In genomic region chr9:100774962-100775361, GRCh38 we compare ENCODE assay signal across 18 cellular contexts.
DNase-seq lines count a peak whose midpoint lies in the region; ATAC-seq, FAIRE-seq and TF ChIP-seq lines count a peak whose summit lies in the region.
"Had no signal": no experiment of that assay in that cellular context is flagged by ENCODE, and none has a peak within 500 bp of the region (broad histone marks: within the 10 kb centered on the region; RNA-seq: fewer than 3 reads in every experiment).

No MANE protein-coding gene starts in this region.

- H4K8ac ChIP-seq in H9 (replicated peaks; ENCODE audit: insufficient read length, low read depth, low read length) (no peak overlapping the region), H1 (ENCODE audit: extremely low read depth, insufficient read depth, low read length) (no peak overlapping the region)

- H3K27ac Mint-ChIP-seq in GM23338, result peak overlapping the region; percentile 40
- H3K27ac Mint-ChIP-seq in H9, result no peak overlapping the region
- H3K27ac Mint-ChIP-seq in activated T-helper 1 cell treated with anti-CD3 and anti-CD28 coated beads, Interleukin-12 subunit alpha, Interleukin-12 subunit beta, Interleukin-2, Interleukin-4 antibody, amounts not matched to agents 30 ng/mL and 10 ng/mL and 1 ng/mL, durations not matched to agents 14 hours and 24 hours and 36 hours, result no peak overlapping the region
- H3K27ac Mint-ChIP-seq: CD4-positive, alpha-beta T cell had no signal

- H3K4me3 Mint-ChIP-seq in GM23338 (no peak overlapping the region), H9 (no peak overlapping the region)
- H3K4me3 Mint-ChIP-seq in activated T-helper 1 cell treated with anti-CD3 and anti-CD28 coated beads, Interleukin-12 subunit alpha, Interleukin-12 subunit beta, Interleukin-2, Interleukin-4 antibody, amounts not matched to agents 30 ng/mL and 10 ng/mL and 1 ng/mL, durations not matched to agents 14 hours and 24 hours and 36 hours, result no peak overlapping the region
- H3K4me3 Mint-ChIP-seq: CD4-positive, alpha-beta T cell had no signal

- no peak overlapping the region for H2AK5ac ChIP-seq in H9 (ENCODE audit: insufficient read length, low read length)
- no peak overlapping the region for H2AK5ac ChIP-seq in H1 (ENCODE audit: low read depth, low read length)

- no peaks in the 10 kb centered on the region for H3K79me1 ChIP-seq in H9 (ENCODE audit: insufficient read depth, low read depth, low read length, poor library complexity, severe bottlenecking)
- H3K79me1 ChIP-seq in H1 (ENCODE audit: low read depth, low read length), result no peaks in the 10 kb centered on the region

- no peak for TF ChIP-seq CTCF in GM23338 (conservative IDR thresholded peaks at IDR 0.05; ENCODE audit: low read depth in 2 of 2)
- no peak for TF ChIP-seq CTCF in H9 (conservative IDR thresholded peaks at IDR 0.05)
- TF ChIP-seq CTCF in H1 (IDR thresholded peaks at IDR 0.05; ENCODE audit: control extremely low read depth in 1 of 3, insufficient read depth in 1 of 3, low read depth in 1 of 3, low read length in 3 of 3), result no peak

- CTCF ChIA-PET in H1 (lab: Charles Lee; ENCODE audit: partially characterized antibody), result interaction anchor here (1.0 kb wide), 1 partner anchor 61 kb away, joined by 3 read pairs; no protein-coding TSS in a partner anchor

- no peak for TF ChIP-seq EP300 in H1 (IDR thresholded peaks at IDR 0.05; ENCODE audit: borderline replicate concordance in 1 of 2, low read depth in 2 of 2, low read length in 2 of 2)

- H3K14ac ChIP-seq in H9 (ENCODE audit: insufficient read depth, low read length) (no peak overlapping the region), H1 (ENCODE audit: insufficient read length) (no peak overlapping the region)

- H3K4ac ChIP-seq in H9 (ENCODE audit: low read depth, low read length) (no peak overlapping the region), H1 (replicated peaks; ENCODE audit: insufficient read length, low read depth, low read length) (no peak overlapping the region)

- TF ChIP-seq POLR2A in H1 (IDR thresholded peaks at IDR 0.05; ENCODE audit: control extremely low read depth in 1 of 2, low read depth in 2 of 2, low read length in 2 of 2), result no peak

- H3K36me3 ChIP-seq in GM23338 (ENCODE audit: insufficient read depth) (no peaks in the 10 kb centered on the region), H1 (ENCODE audit: control insufficient read depth in 2 of 4, insufficient read depth in 4 of 4, low read length in 3 of 4) (no peaks in the 10 kb centered on the region)

- no peaks in the 10 kb centered on the region for H3F3A ChIP-seq in GM23338 (replicated peaks; ENCODE audit: low read depth)

- no peak overlapping the region for H2BK20ac ChIP-seq in H9 (ENCODE audit: low read depth, low read length, poor library complexity, severe bottlenecking)
- H2BK20ac ChIP-seq in H1 (ENCODE audit: low read length), result no peak overlapping the region

- H3K56ac ChIP-seq in H9 (ENCODE audit: insufficient read length, low read depth, low read length) (no peak overlapping the region), H1 (replicated peaks; ENCODE audit: insufficient read length, low read depth, low read length) (no peak overlapping the region)

- H3K27ac ChIP-seq in GM23338 (ENCODE audit: low read depth) (no peak overlapping the region), H9 (ENCODE audit: insufficient read length, low read depth, low read length) (no peak overlapping the region), H1 (ENCODE audit: low read depth, low read length) (no peak overlapping the region)
- H3K27ac ChIP-seq: C4-2B, GM23248 had no signal

- H3K23me2 ChIP-seq in H9 (ENCODE audit: insufficient read length, low read depth, low read length, poor library complexity, severe bottlenecking) (no peaks in the 10 kb centered on the region), H1 (ENCODE audit: low read depth, low read length) (no peaks in the 10 kb centered on the region)

- H3K4me2 ChIP-seq in GM23338, result peak overlapping the region; percentile 53
- H3K4me2 ChIP-seq in H9 (ENCODE audit: insufficient read depth, insufficient read length, low read length), result no peak overlapping the region
- H3K4me2 ChIP-seq in H1 (ENCODE audit: insufficient read depth in 1 of 2, low read depth in 2 of 2, low read length in 2 of 2), result peak overlapping the region; percentile 1 to 6; a peak in 1 of 4 replicates

- H3K23ac ChIP-seq in H9 (ENCODE audit: insufficient read length, low read depth, low read length) (no peak overlapping the region), H1 (ENCODE audit: insufficient read length) (no peak overlapping the region)

- H3K9me3 Mint-ChIP-seq in GM23338, result no peaks in the 10 kb centered on the region; the same call in 2 of the 3 replicates
- H3K9me3 Mint-ChIP-seq in H9, result no peaks in the 10 kb centered on the region
- H3K9me3 Mint-ChIP-seq in activated T-helper 1 cell treated with anti-CD3 and anti-CD28 coated beads, Interleukin-12 subunit alpha, Interleukin-12 subunit beta, Interleukin-2, Interleukin-4 antibody, amounts not matched to agents 30 ng/mL and 10 ng/mL and 1 ng/mL, durations not matched to agents 14 hours and 24 hours and 36 hours, result no peaks in the 10 kb centered on the region
- H3K9me3 Mint-ChIP-seq: CD4-positive, alpha-beta T cell had no signal

- no peak overlapping the region for H3K9ac ChIP-seq in H9 (ENCODE audit: extremely low read depth, insufficient read length, low read length)
- no peak overlapping the region for H3K9ac ChIP-seq in H1 (replicated peaks in 1 of 4; ENCODE audit: extremely low read depth in 1 of 4, low read depth in 3 of 4, low read length in 3 of 4)
- H3K9ac ChIP-seq: GM23248 had no signal

- H4K5ac ChIP-seq in H9 (ENCODE audit: insufficient read length, low read depth, low read length) (no peak overlapping the region), H1 (ENCODE audit: insufficient read length, low read depth, low read length) (no peak overlapping the region)

- H3K27me3 ChIP-seq in GM23338 (ENCODE audit: insufficient read depth) (no peaks in the 10 kb centered on the region), H9 (ENCODE audit: insufficient read depth, low read length) (no peaks in the 10 kb centered on the region), H1 (replicated peaks in 1 of 4; ENCODE audit: control insufficient read depth in 3 of 4, extremely low read depth in 1 of 4, insufficient read depth in 3 of 4, low read length in 3 of 4) (no peaks in the 10 kb centered on the region)

- no peaks in the 10 kb centered on the region for H3K9me3 ChIP-seq in H9 (ENCODE audit: control insufficient read depth, low read depth, low read length)
- no peaks in the 10 kb centered on the region for H3K9me3 ChIP-seq in H1 (ENCODE audit: insufficient read depth in 2 of 2, low read depth in 1 of 2, low read length in 1 of 2)
- H3K9me3 ChIP-seq: Caco-2 had no signal

- WGBS in H9 (ENCODE audit: extremely low coverage, insufficient read length, low lambda C conversion rate), result no CpG with 5 or more reads among the region's 1 CpG
- WGBS in H1 (ENCODE audit: extremely low coverage in 1 of 2, insufficient coverage in 1 of 2, insufficient read length in 1 of 2, insufficient replicate concordance in 2 of 2, low coverage in 1 of 2, low lambda C conversion rate in 2 of 2, missing lambda C conversion rate in 1 of 2), 2 experiments, result 23% methylated on average over 1 of the region's 1 CpG; no CpG with 5 or more reads in 1 of the 2 experiments

- intact Hi-C loops in activated T-helper 1 cell treated with anti-CD3 and anti-CD28 coated beads, Interleukin-12 subunit alpha, Interleukin-12 subunit beta, Interleukin-2, Interleukin-4 antibody, amounts not matched to agents 30 ng/mL and 10 ng/mL and 1 ng/mL, durations not matched to agents 14 hours and 24 hours and 36 hours (cut with micrococcal nuclease), result no loop called here

- peaks cover 3% of the 10 kb centered on the region for H3K27me3 Mint-ChIP-seq in GM23338 (ENCODE audit: insufficient read depth, low read depth, poor library complexity)
- peaks cover 1% of the 10 kb centered on the region; the same call in 1 of the 2 replicates for H3K27me3 Mint-ChIP-seq in H9 (ENCODE audit: low read depth)
- no peaks in the 10 kb centered on the region for H3K27me3 Mint-ChIP-seq in activated T-helper 1 cell treated with anti-CD3 and anti-CD28 coated beads, Interleukin-12 subunit alpha, Interleukin-12 subunit beta, Interleukin-2, Interleukin-4 antibody, amounts not matched to agents 30 ng/mL and 10 ng/mL and 1 ng/mL, durations not matched to agents 14 hours and 24 hours and 36 hours (ENCODE audit: insufficient read depth)

- H2AFZ ChIP-seq in GM23338, result no peak overlapping the region; the same call in 1 of the 2 replicates
- H2AFZ ChIP-seq in H9 (ENCODE audit: low read length), result no peak overlapping the region
- no peak overlapping the region for H2AFZ ChIP-seq in H1 (ENCODE audit: low read length)
- H2AFZ ChIP-seq: GM23248 had no signal

- peak; percentile 84 for ATAC-seq in GM23338

- H3K18ac ChIP-seq in H9 (ENCODE audit: insufficient read length, low read depth, low read length) (no peak overlapping the region), H1 (ENCODE audit: extremely low read depth, low read length) (no peak overlapping the region)

- peaks cover 26% of the 10 kb centered on the region for H3K4me1 Mint-ChIP-seq in GM23338
- H3K4me1 Mint-ChIP-seq in H9, result peaks cover 14 to 23% of the 10 kb centered on the region in 2 experiments
- no peaks in the 10 kb centered on the region for H3K4me1 Mint-ChIP-seq in activated T-helper 1 cell treated with anti-CD3 and anti-CD28 coated beads, Interleukin-12 subunit alpha, Interleukin-12 subunit beta, Interleukin-2, Interleukin-4 antibody, amounts not matched to agents 30 ng/mL and 10 ng/mL and 1 ng/mL, durations not matched to agents 14 hours and 24 hours and 36 hours (ENCODE audit: low read depth)

- no peak overlapping the region for H3T11ph ChIP-seq in H9 (ENCODE audit: low read length)

- POLR2A ChIA-PET in H1 (lab: Charles Lee; ENCODE audit: partially characterized antibody), result no interaction called here

- no peak overlapping the region for H3K4me3 ChIP-seq in GM23338
- H3K4me3 ChIP-seq in H1 (ENCODE audit: extremely low read depth in 1 of 4, insufficient read depth in 2 of 4, low read depth in 3 of 4, low read length in 4 of 4), result no peak overlapping the region
- H3K4me3 ChIP-seq: GM23248 had no signal

- H4K91ac ChIP-seq in H9 (ENCODE audit: insufficient read length, low read depth, low read length) (no peak overlapping the region), H1 (replicated peaks; ENCODE audit: insufficient read length, low read length) (no peak overlapping the region)

- no peak overlapping the region for H2BK5ac ChIP-seq in H9 (ENCODE audit: insufficient read length, low read length)
- H2BK5ac ChIP-seq in H1 (ENCODE audit: low read depth, low read length), result no peak overlapping the region

- FAIRE-seq in H1 (lab: Jason Lieb, UNC), result no peak
- FAIRE-seq: A204.1, D721Med, G401.6, GM12891 had no signal

- no peak overlapping the region for H2BK12ac ChIP-seq in H9 (ENCODE audit: insufficient read length, low read depth, low read length)
- H2BK12ac ChIP-seq in H1 (ENCODE audit: low read depth, low read length), result no peak overlapping the region

- H3K36me3 Mint-ChIP-seq in GM23338 (ENCODE audit: low read depth) (no peaks in the 10 kb centered on the region), H9 (ENCODE audit: insufficient read depth in 1 of 3, low read depth in 3 of 3) (no peaks in the 10 kb centered on the region; a peak in 1 of 7 replicates)
- no peaks in the 10 kb centered on the region for H3K36me3 Mint-ChIP-seq in activated T-helper 1 cell treated with anti-CD3 and anti-CD28 coated beads, Interleukin-12 subunit alpha, Interleukin-12 subunit beta, Interleukin-2, Interleukin-4 antibody, amounts not matched to agents 30 ng/mL and 10 ng/mL and 1 ng/mL, durations not matched to agents 14 hours and 24 hours and 36 hours (ENCODE audit: low read depth)

- no peaks in the 10 kb centered on the region for H3K9me2 ChIP-seq in GM23338 (ENCODE audit: insufficient read depth)

- H2BK15ac ChIP-seq in H9 (ENCODE audit: low read depth, low read length) (no peak overlapping the region), H1 (ENCODE audit: low read length) (no peak overlapping the region)

- H4K20me1 ChIP-seq in GM23338 (replicated peaks; ENCODE audit: insufficient read depth), result no peaks in the 10 kb centered on the region
- H4K20me1 ChIP-seq in H9 (ENCODE audit: control insufficient read depth, insufficient read depth, insufficient read length), result no peaks in the 10 kb centered on the region
- H4K20me1 ChIP-seq in H1 (replicated peaks in 1 of 2; ENCODE audit: control insufficient read depth in 1 of 2, insufficient read depth in 2 of 2, low read length in 2 of 2), result no peaks in the 10 kb centered on the region

- H3K4me1 ChIP-seq in GM23338 (ENCODE audit: insufficient read depth) (peaks cover 23% of the 10 kb centered on the region), H9 (ENCODE audit: insufficient read depth, low read length) (peaks cover 3% of the 10 kb centered on the region; the same call in 1 of the 2 replicates), H1 (replicated peaks in 1 of 4; ENCODE audit: control insufficient read depth in 3 of 4, insufficient read depth in 4 of 4, low read length in 3 of 4) (peaks cover 0 to 5% (median 2%) of the 10 kb centered on the region in 4 experiments; a peak in 2 of 7 replicates)
- H3K4me1 ChIP-seq: Caco-2 had no signal

- peak; percentile 41 for DNase-seq in GM23338 (ENCODE audit: low spot score)
- peak; percentile 27 for DNase-seq in H9
- peak in 1 of 2 experiments; percentile 48 for DNase-seq in H1 (ENCODE audit: low read depth in 1 of 2, low spot score in 2 of 2)
- DNase-seq in iPS-NIHi7 (ENCODE audit: extremely low spot score), result peak; percentile 15
- no peak for DNase-seq in activated T-helper 1 cell treated with anti-CD3 and anti-CD28 coated beads, Interleukin-12 subunit alpha, Interleukin-12 subunit beta, Interleukin-2, Interleukin-4 antibody, amounts not matched to agents 30 ng/mL and 10 ng/mL and 1 ng/mL, durations not matched to agents 14 hours and 24 hours and 36 hours (ENCODE audit: low spot score)
- no peak for DNase-seq in epidermal melanocyte (ENCODE audit: insufficient read length, low spot score)
- DNase-seq in UCSD-AML1 (lab: John Stamatoyannopoulos, UW; ENCODE audit: unreplicated experiment), result no peak
- DNase-seq: ACHN; AML-193; Caco-2; CD4-positive, alpha-beta T cell; GM23248; H7 had no signal

- H3K79me2 ChIP-seq in GM23338 (replicated peaks; ENCODE audit: insufficient read depth), result no peaks in the 10 kb centered on the region
- no peaks in the 10 kb centered on the region for H3K79me2 ChIP-seq in H9 (ENCODE audit: insufficient read depth, low read length)
- H3K79me2 ChIP-seq in H1 (ENCODE audit: control insufficient read depth in 1 of 2, insufficient read depth in 2 of 2, low read length in 2 of 2), result no peaks in the 10 kb centered on the region

- TF ChIP-seq RAD21 in H1 (IDR thresholded peaks at IDR 0.05 in 1 of 2, conservative IDR thresholded peaks at IDR 0.05 in 1 of 2; ENCODE audit: low read depth in 2 of 2, low read length in 2 of 2), result no peak

- H2BK120ac ChIP-seq in H9 (ENCODE audit: low read depth, low read length, poor library complexity, severe bottlenecking) (no peak overlapping the region), H1 (replicated peaks; ENCODE audit: low read depth, low read length) (no peak overlapping the region)

Comparison
In these comparisons a context has a peak if more than half of its experiments do, and no peak if none do; other contexts are left out.
1. DNase-seq: peak in GM23338 (single experiment), H9 (single experiment) and iPS-NIHi7 (single experiment); none in activated T-helper 1 cell treated with anti-CD3 and anti-CD28 coated beads, Interleukin-12 subunit alpha, Interleukin-12 subunit beta, Interleukin-2, Interleukin-4 antibody, amounts not matched to agents 30 ng/mL and 10 ng/mL and 1 ng/mL, durations not matched to agents 14 hours and 24 hours and 36 hours (single experiment), epidermal melanocyte (single experiment) and UCSD-AML1 (single experiment).